In the genomic region with DNA sequence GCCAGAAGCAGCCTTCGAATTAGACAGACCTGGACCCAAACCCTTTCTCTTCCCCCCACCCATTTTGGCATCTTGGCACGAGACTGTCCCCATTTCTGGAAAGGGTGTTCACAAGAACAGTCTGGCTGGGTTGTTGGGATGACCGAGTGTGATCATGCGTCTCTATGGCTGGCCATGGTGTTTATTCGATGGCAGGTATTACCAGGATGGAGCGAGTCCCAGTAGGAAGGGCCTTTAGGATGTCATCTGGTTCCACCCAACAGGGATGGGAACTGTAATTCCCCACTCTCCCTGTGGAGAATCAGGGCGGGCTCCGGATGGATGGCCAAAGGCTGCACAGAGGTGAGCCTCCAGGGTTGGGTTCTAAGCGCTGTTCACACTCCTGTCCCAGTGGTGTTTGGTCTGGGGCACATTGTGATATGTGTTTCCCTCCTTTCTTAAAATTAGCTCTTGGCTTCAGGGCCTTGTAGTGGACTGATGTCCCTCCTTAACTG, we compare ENCODE assay signal across 8 cellular contexts. TPM values are rescaled to one million over a fixed set of nuclear protein-coding genes. Genes with fewer than 3 reads are reported as not detected.
DNase-seq lines count a peak whose midpoint lies in the region; ATAC-seq and TF ChIP-seq lines count a peak whose summit lies in the region.

No MANE protein-coding gene starts in this region.

- H3K4me3 ChIP-seq in left lung (no peak overlapping the region), thyroid gland (replicated peaks in 1 of 3) (no peak overlapping the region)

- H3K27ac ChIP-seq in left lung (peak overlapping the region; percentile 84 to 85), thyroid gland (peak overlapping the region in 2 of 3 donors; percentile 87 to 97)

- DNase-seq in activated T-cell treated with anti-CD3 and anti-CD28 coated beads, Interleukin-2, amount 50 U/mL, for 24 hours: no peak
- DNase-seq in activated T-cell treated with anti-CD3 and anti-CD28 coated beads, Interleukin-2, amount 50 U/mL, for 48 hours: no peak
- DNase-seq in activated CD8-positive, alpha-beta T cell treated with anti-CD3 and anti-CD28 coated beads for 36 hours: no peak
- no peak for DNase-seq in left lung
- no peak for DNase-seq in thyroid gland
- no peak for DNase-seq in NCI-H2227 (lab: John Stamatoyannopoulos, UW; ENCODE audit: unreplicated experiment)
- no peak for DNase-seq in NCI-H2196 (lab: John Stamatoyannopoulos, UW; ENCODE audit: unreplicated experiment)
- no peak for DNase-seq in GM13976 (ENCODE audit: low spot score)

- CTCF ChIA-PET in activated CD8-positive, alpha-beta T cell treated with anti-CD3 and anti-CD28 coated beads for 36 hours (lab: Charles Lee): interaction anchor here (1.3 to 3.5 kb wide), 7 partner anchors 9 to 127 kb away, joined by 4 to 31 read pairs (median 8); no protein-coding TSS in a partner anchor

- H3K4me3 Mint-ChIP-seq in activated T-cell treated with anti-CD3 and anti-CD28 coated beads, Interleukin-2, amount 50 U/mL, for 24 hours: peak overlapping the region; percentile 63
- H3K4me3 Mint-ChIP-seq in activated CD8-positive, alpha-beta T cell treated with anti-CD3 and anti-CD28 coated beads for 36 hours: peak overlapping the region; percentile 75

- intact Hi-C loops in activated CD8-positive, alpha-beta T cell treated with anti-CD3 and anti-CD28 coated beads for 36 hours (cut with micrococcal nuclease): loop anchor here (2.0 to 5.0 kb wide), 4 partner anchors 18 to 128 kb away; no protein-coding TSS in a partner anchor
- intact Hi-C loops in left lung (cut with DNase I): no loop called here
- intact Hi-C loops in thyroid gland (cut with DNase I): no loop called here

- POLR2A ChIA-PET in activated CD8-positive, alpha-beta T cell treated with anti-CD3 and anti-CD28 coated beads for 36 hours (lab: Charles Lee): interaction anchor here (0.8 to 7.9 kb wide), 11 partner anchors 9 to 142 kb away, joined by 3 to 160 read pairs (median 8); a partner anchor contains a TSS

- 88 to 95% methylated on average over 7 of the region's 9 CpGs for whole genome bisulfite sequencing in thyroid gland, 2 donors

- H3K27me3 Mint-ChIP-seq in activated T-cell treated with anti-CD3 and anti-CD28 coated beads, Interleukin-2, amount 50 U/mL, for 24 hours: no peaks in the 10 kb centered on the region
- peaks cover 3% of the 10 kb centered on the region for H3K27me3 Mint-ChIP-seq in activated CD8-positive, alpha-beta T cell treated with anti-CD3 and anti-CD28 coated beads for 36 hours

- H3K27ac Mint-ChIP-seq in activated T-cell treated with anti-CD3 and anti-CD28 coated beads, Interleukin-2, amount 50 U/mL, for 24 hours: peak overlapping the region; percentile 99
- H3K27ac Mint-ChIP-seq in activated CD8-positive, alpha-beta T cell treated with anti-CD3 and anti-CD28 coated beads for 36 hours: peak overlapping the region; percentile 100

- no peak for TF ChIP-seq CTCF in activated CD8-positive, alpha-beta T cell treated with anti-CD3 and anti-CD28 coated beads for 36 hours (IDR thresholded peaks at IDR 0.05)
- TF ChIP-seq CTCF in left lung (IDR thresholded peaks at IDR 0.05): no peak
- TF ChIP-seq CTCF in thyroid gland (IDR thresholded peaks at IDR 0.05): no peak
- no peak for TF ChIP-seq CTCF in GM13976 (IDR thresholded peaks at IDR 0.05; ENCODE audit: borderline replicate concordance, control extremely low read depth, extremely low read depth, insufficient read depth, missing control alignments)

- in situ Hi-C loops in GM13976 (cut with MboI; ENCODE audit: low sequenced_read_pairs, unreplicated experiment): no loop called here

- no peak for TF ChIP-seq POLR2A in thyroid gland (IDR thresholded peaks at IDR 0.05)

- H3K4me1 ChIP-seq in left lung (peaks cover 17 to 30% of the 10 kb centered on the region in 2 donors), thyroid gland (peaks cover 20 to 25% of the 10 kb centered on the region in 2 donors)

- peaks cover 90% of the 10 kb centered on the region for H3K4me1 Mint-ChIP-seq in activated T-cell treated with anti-CD3 and anti-CD28 coated beads, Interleukin-2, amount 50 U/mL, for 24 hours (ENCODE audit: low read depth)
- H3K4me1 Mint-ChIP-seq in activated CD8-positive, alpha-beta T cell treated with anti-CD3 and anti-CD28 coated beads for 36 hours (ENCODE audit: low read depth): peaks cover 77% of the 10 kb centered on the region

- peaks cover 12% of the 10 kb centered on the region for H3K9me3 Mint-ChIP-seq in activated T-cell treated with anti-CD3 and anti-CD28 coated beads, Interleukin-2, amount 50 U/mL, for 24 hours
- peaks cover 18% of the 10 kb centered on the region for H3K9me3 Mint-ChIP-seq in activated CD8-positive, alpha-beta T cell treated with anti-CD3 and anti-CD28 coated beads for 36 hours

- H3K36me3 Mint-ChIP-seq in activated T-cell treated with anti-CD3 and anti-CD28 coated beads, Interleukin-2, amount 50 U/mL, for 24 hours (ENCODE audit: low read depth): peaks cover 40% of the 10 kb centered on the region
- peaks cover 55% of the 10 kb centered on the region for H3K36me3 Mint-ChIP-seq in activated CD8-positive, alpha-beta T cell treated with anti-CD3 and anti-CD28 coated beads for 36 hours (ENCODE audit: low read depth)

- H3K9me3 ChIP-seq in left lung (no peaks in the 10 kb centered on the region), thyroid gland (no peaks in the 10 kb centered on the region)

- no peaks in the 10 kb centered on the region for H3K27me3 ChIP-seq in left lung
- no peaks in the 10 kb centered on the region for H3K27me3 ChIP-seq in thyroid gland

- no peak for ATAC-seq in activated CD8-positive, alpha-beta T cell treated with anti-CD3 and anti-CD28 coated beads for 36 hours
- no peak for ATAC-seq in left lung

- H3K36me3 ChIP-seq in left lung: no peaks in the 10 kb centered on the region
- H3K36me3 ChIP-seq in thyroid gland: no peaks in the 10 kb centered on the region

RNA-seq across cellular contexts. Expression of a gene that starts 33.4 kb away (rescaled TPM):
- total RNA-seq in activated CD8-positive, alpha-beta T cell treated with anti-CD3 and anti-CD28 coated beads for 36 hours: 100 to 1,000 TPM; 234 to 241 TPM
- 100 to 1,000 TPM; 152 to 156 TPM for total RNA-seq in left lung
- 100 to 1,000 TPM; 201 to 300 (median 256) TPM for total RNA-seq in thyroid gland
